In genomic region chr11:34667810-34668582, GRCh38 we compare ENCODE assay signal across 1 cellular context.
TF ChIP-seq lines count a peak whose summit lies in the region.

No MANE protein-coding gene starts in this region.

TF ChIP-seq in HepG2, 621 proteins besides CTCF, POLR2A, EP300 and RAD21 (continued from another document and continues in another):
- TF ChIP-seq, protein P1, sequence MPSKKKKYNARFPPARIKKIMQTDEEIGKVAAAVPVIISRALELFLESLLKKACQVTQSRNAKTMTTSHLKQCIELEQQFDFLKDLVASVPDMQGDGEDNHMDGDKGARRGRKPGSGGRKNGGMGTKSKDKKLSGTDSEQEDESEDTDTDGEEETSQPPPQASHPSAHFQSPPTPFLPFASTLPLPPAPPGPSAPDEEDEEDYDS (CRISPR knock-in tag; IDR thresholded peaks at IDR 0.05): peak; percentile 62
- TF ChIP-seq TBP (CRISPR knock-in tag; IDR thresholded peaks at IDR 0.05) (no peak), FOXJ3 (CRISPR knock-in tag; IDR thresholded peaks at IDR 0.05; ENCODE audit: borderline replicate concordance) (peak; percentile 90), ZNF274 (CRISPR knock-in tag; IDR thresholded peaks at IDR 0.05) (no peak), FOXP1 (IDR thresholded peaks at IDR 0.05) (peak; percentile 79), FOXP1 (CRISPR knock-in tag; IDR thresholded peaks at IDR 0.05) (peak; percentile 98), ZNF17 (CRISPR knock-in tag; IDR thresholded peaks at IDR 0.05) (no peak), JUND (CRISPR knock-in tag; IDR thresholded peaks at IDR 0.05) (peak; percentile 47; the same call in 1 of the 2 replicates), ZHX2 (IDR thresholded peaks at IDR 0.05; ENCODE audit: low read depth) (no peak), ZHX2 (CRISPR knock-in tag; IDR thresholded peaks at IDR 0.05; ENCODE audit: borderline replicate concordance) (peak; percentile 85; the same call in 1 of the 2 replicates), ZNF607 (CRISPR knock-in tag; IDR thresholded peaks at IDR 0.05; ENCODE audit: borderline replicate concordance) (peak; percentile 15; the same call in 1 of the 2 replicates), NFIC (IDR thresholded peaks at IDR 0.05; ENCODE audit: low read length) (peak; percentile 87; the same call in 1 of the 2 replicates), ZNF501 (CRISPR knock-in tag; IDR thresholded peaks at IDR 0.05) (peak; percentile 10; the same call in 1 of the 2 replicates), NR2F1 (CRISPR knock-in tag; IDR thresholded peaks at IDR 0.05) (peak; percentile 23 to 33; a peak in 1 of 4 replicates), AHR (CRISPR knock-in tag; IDR thresholded peaks at IDR 0.05) (no peak), GATAD1 (CRISPR knock-in tag; IDR thresholded peaks at IDR 0.05) (no peak), MAFG (CRISPR knock-in tag; IDR thresholded peaks at IDR 0.05) (no peak), FOXA3 (CRISPR knock-in tag; IDR thresholded peaks at IDR 0.05) (peak; percentile 98), ZKSCAN5 (CRISPR knock-in tag; IDR thresholded peaks at IDR 0.05) (no peak), SOX5 (CRISPR knock-in tag; IDR thresholded peaks at IDR 0.05; ENCODE audit: borderline replicate concordance) (peak; percentile 98), SOX13 (IDR thresholded peaks at IDR 0.05) (peak; percentile 72; the same call in 1 of the 2 replicates), SOX13 (CRISPR knock-in tag; conservative IDR thresholded peaks at IDR 0.05 in 1 of 2, IDR thresholded peaks at IDR 0.05 in 1 of 2) (peak in 1 of 2 experiments; percentile 98; a peak in 2 of 4 replicates), SP5 (CRISPR knock-in tag; IDR thresholded peaks at IDR 0.05; ENCODE audit: borderline replicate concordance, low read depth) (peak; percentile 62), MTF2 (CRISPR knock-in tag; IDR thresholded peaks at IDR 0.05; ENCODE audit: borderline replicate concordance) (no peak; the same call in 1 of the 2 replicates), KMT2A (CRISPR knock-in tag; IDR thresholded peaks at IDR 0.05) (no peak), TCF7 (IDR thresholded peaks at IDR 0.05; ENCODE audit: low read depth) (peak; percentile 82), NFE2L1 (CRISPR knock-in tag; IDR thresholded peaks at IDR 0.05; ENCODE audit: borderline replicate concordance) (no peak), MIER3 (CRISPR knock-in tag; IDR thresholded peaks at IDR 0.05; ENCODE audit: borderline replicate concordance) (peak; percentile 94; the same call in 1 of the 2 replicates), PRDM10 (CRISPR knock-in tag; IDR thresholded peaks at IDR 0.05; ENCODE audit: low read depth) (peak; percentile 76; the same call in 1 of the 2 replicates), GABPA (IDR thresholded peaks at IDR 0.05; ENCODE audit: low read depth, low read length) (no peak), GABPA (CRISPR knock-in tag; IDR thresholded peaks at IDR 0.05; ENCODE audit: low read depth) (no peak), KLF11 (CRISPR knock-in tag; IDR thresholded peaks at IDR 0.05) (0 out of 2 replicates have a peak, but pooled peaks have one; percentile 41), PBX2 (CRISPR knock-in tag; IDR thresholded peaks at IDR 0.05) (peak; percentile 80), POGZ (CRISPR knock-in tag; IDR thresholded peaks at IDR 0.05) (peak; percentile 71), ZNF775 (CRISPR knock-in tag; IDR thresholded peaks at IDR 0.05; ENCODE audit: borderline replicate concordance) (peak; percentile 94; the same call in 1 of the 2 replicates), KAT8 (CRISPR knock-in tag; IDR thresholded peaks at IDR 0.05) (peak; percentile 49; the same call in 1 of the 2 replicates), PAXIP1 (CRISPR knock-in tag; conservative IDR thresholded peaks at IDR 0.05) (peak; percentile 91), TBX2 (CRISPR knock-in tag; IDR thresholded peaks at IDR 0.05; ENCODE audit: borderline replicate concordance) (peak; percentile 100), MAFF (IDR thresholded peaks at IDR 0.05; ENCODE audit: low read depth, low read length) (peak; percentile 45), ZNF614 (CRISPR knock-in tag; IDR thresholded peaks at IDR 0.05; ENCODE audit: borderline replicate concordance) (peak; percentile 78; the same call in 1 of the 2 replicates), ARID5B (CRISPR knock-in tag; IDR thresholded peaks at IDR 0.05) (peak; percentile 96), HOXD1 (CRISPR knock-in tag; IDR thresholded peaks at IDR 0.05) (peak; percentile 99), RFX3 (CRISPR knock-in tag; IDR thresholded peaks at IDR 0.05) (peak; percentile 15; the same call in 1 of the 2 replicates), KMT2B (CRISPR knock-in tag; IDR thresholded peaks at IDR 0.05) (peak; percentile 33; the same call in 1 of the 2 replicates)
- TF ChIP-seq, protein P2, sequence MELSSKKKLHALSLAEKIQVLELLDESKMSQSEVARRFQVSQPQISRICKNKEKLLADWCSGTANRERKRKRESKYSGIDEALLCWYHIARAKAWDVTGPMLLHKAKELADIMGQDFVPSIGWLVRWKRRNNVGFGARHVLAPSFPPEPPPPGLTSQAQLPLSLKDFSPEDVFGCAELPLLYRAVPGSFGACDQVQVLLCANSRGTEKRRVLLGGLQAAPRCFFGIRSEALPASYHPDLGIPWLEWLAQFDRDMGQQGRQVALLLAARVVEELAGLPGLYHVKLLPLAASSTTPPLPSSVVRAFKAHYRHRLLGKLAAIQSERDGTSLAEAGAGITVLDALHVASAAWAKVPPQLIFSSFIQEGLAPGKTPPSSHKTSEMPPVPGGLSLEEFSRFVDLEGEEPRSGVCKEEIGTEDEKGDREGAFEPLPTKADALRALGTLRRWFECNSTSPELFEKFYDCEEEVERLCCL (CRISPR knock-in tag; IDR thresholded peaks at IDR 0.05; ENCODE audit: borderline replicate concordance): no peak
